ENCODE assay signal across 9 cellular contexts in genomic region chr4:8441499-8442091, GRCh38. TPM values are rescaled to one million over a fixed set of nuclear protein-coding genes. Genes with fewer than 3 reads are reported as not detected.
DNase-seq lines count a peak whose midpoint lies in the region; ATAC-seq and TF ChIP-seq lines count a peak whose summit lies in the region.
"Had no signal": no experiment of that assay in that cellular context is flagged by ENCODE, and none has a peak within 500 bp of the region (broad histone marks: within the 10 kb centered on the region; RNA-seq: fewer than 3 reads in every experiment).

No MANE protein-coding gene starts in this region.

- H3K4me1 ChIP-seq in cardiac muscle cell (ENCODE audit: low read depth) (peaks cover 43% of the 10 kb centered on the region), lower lobe of right lung (peaks cover 61% of the 10 kb centered on the region), upper lobe of left lung (peaks cover 25 to 61% (median 44%) of the 10 kb centered on the region in 4 donors)

- H3K4me3 ChIP-seq in cardiac muscle cell: peak overlapping the region; percentile 95
- peak overlapping the region; percentile 95 for H3K4me3 ChIP-seq in astrocyte of the spinal cord (ENCODE audit: low read depth, low read length)
- peak overlapping the region; percentile 100 for H3K4me3 ChIP-seq in lower lobe of right lung
- peak overlapping the region; percentile 83 to 100 (median 98) for H3K4me3 ChIP-seq in upper lobe of left lung

- H3K27ac ChIP-seq in cardiac muscle cell (no peak overlapping the region), lower lobe of right lung (peak overlapping the region; percentile 98), upper lobe of left lung (peak overlapping the region in 1 of 4 donors; percentile 88)

- intact Hi-C loops in left cardiac atrium (cut with DNase I): no loop called here
- intact Hi-C loops in lower lobe of right lung (cut with DNase I): no loop called here

- H3K36me3 ChIP-seq in cardiac muscle cell (no peaks in the 10 kb centered on the region), lower lobe of right lung (peaks cover 20% of the 10 kb centered on the region), upper lobe of left lung (peaks cover 0 to 11% (median 6%) of the 10 kb centered on the region in 4 donors)

- ATAC-seq in left cardiac atrium: no peak
- no peak for ATAC-seq in lower lobe of right lung
- no peak for ATAC-seq in upper lobe of left lung (ENCODE audit: low FRiP score in 2 of 2)

- no peak for TF ChIP-seq POLR2A in upper lobe of left lung (IDR thresholded peaks at IDR 0.05)

- H3K27me3 ChIP-seq in cardiac muscle cell (no peaks in the 10 kb centered on the region), lower lobe of right lung (ENCODE audit: low read depth) (no peaks in the 10 kb centered on the region), upper lobe of left lung (no peaks in the 10 kb centered on the region)

- no peak for TF ChIP-seq CTCF in cardiac muscle cell (IDR thresholded peaks at IDR 0.05; ENCODE audit: low read depth, low read length)
- no peak for TF ChIP-seq CTCF in astrocyte of the spinal cord (IDR thresholded peaks at IDR 0.05; ENCODE audit: low read depth, low read length)
- no peak for TF ChIP-seq CTCF in lower lobe of right lung (IDR thresholded peaks at IDR 0.05)
- no peak for TF ChIP-seq CTCF in upper lobe of left lung (IDR thresholded peaks at IDR 0.05)

- 51 to 60% methylated on average over 17 of the region's 17 CpGs for WGBS in upper lobe of left lung, 2 donors

- no peak for TF ChIP-seq EP300 in upper lobe of left lung (IDR thresholded peaks at IDR 0.05)

- no peak for DNase-seq in cardiac muscle cell (ENCODE audit: low read depth in 1 of 2, low spot score in 1 of 2)
- DNase-seq in left cardiac atrium: no peak
- no peak for DNase-seq in astrocyte of the spinal cord (ENCODE audit: low read depth, low spot score)
- DNase-seq in lower lobe of right lung: no peak
- no peak for DNase-seq in upper lobe of left lung
- DNase-seq in NCI-H146 treated with DMSO at 0.1 percent for 48 hours (lab: John Stamatoyannopoulos, UW; ENCODE audit: unreplicated experiment): no peak
- no peak for DNase-seq in stimulated activated CD4-positive, alpha-beta T cell treated with anti-CD3 and anti-CD28 coated beads, Interleukin-1b, Interleukin-23, amount 100 ng/mL, for 48 hours
- no peak for DNase-seq in NCI-H510A (lab: John Stamatoyannopoulos, UW)
- DNase-seq: NCI-H446 treated with DMSO at 0.1 percent for 48 hours had no signal

- in situ Hi-C loops in astrocyte of the spinal cord (cut with HindIII; ENCODE audit: low sequenced_read_pairs): no loop called here

- no peaks in the 10 kb centered on the region for H3K9me3 ChIP-seq in cardiac muscle cell (ENCODE audit: low read depth)
- H3K9me3 ChIP-seq in lower lobe of right lung: no peaks in the 10 kb centered on the region
- no peaks in the 10 kb centered on the region for H3K9me3 ChIP-seq in upper lobe of left lung

RNA-seq across cellular contexts. Expression of gene TRMT44, which starts 1.0 kb away (rescaled TPM):
- total RNA-seq in cardiac muscle cell (38.8 and 66.9 TPM in 2 replicates), left cardiac atrium (10 to 100 TPM in 1 of 2 donors, 1 to 10 TPM in 1; 8.8 to 13.6 TPM), lower lobe of right lung (23.9 TPM), upper lobe of left lung (10 to 100 TPM; 22.8 to 81.7 (median 30.2) TPM)
- 20.6 and 23.6 TPM in 2 replicates for polyA plus RNA-seq in cardiac muscle cell

RNA-seq across cellular contexts. Expression of gene ACOX3, which starts 1.1 kb away (rescaled TPM):
- total RNA-seq in cardiac muscle cell (26.5 and 38.7 TPM in 2 replicates), left cardiac atrium (10 to 100 TPM; 32.8 to 66.1 TPM), lower lobe of right lung (30.4 TPM), upper lobe of left lung (10 to 100 TPM; 23.7 to 56.6 (median 31.8) TPM)
- 19.1 and 31.0 TPM in 2 replicates for polyA plus RNA-seq in cardiac muscle cell
